13 cellular contexts compared by ENCODE assay signal in the genomic region with DNA sequence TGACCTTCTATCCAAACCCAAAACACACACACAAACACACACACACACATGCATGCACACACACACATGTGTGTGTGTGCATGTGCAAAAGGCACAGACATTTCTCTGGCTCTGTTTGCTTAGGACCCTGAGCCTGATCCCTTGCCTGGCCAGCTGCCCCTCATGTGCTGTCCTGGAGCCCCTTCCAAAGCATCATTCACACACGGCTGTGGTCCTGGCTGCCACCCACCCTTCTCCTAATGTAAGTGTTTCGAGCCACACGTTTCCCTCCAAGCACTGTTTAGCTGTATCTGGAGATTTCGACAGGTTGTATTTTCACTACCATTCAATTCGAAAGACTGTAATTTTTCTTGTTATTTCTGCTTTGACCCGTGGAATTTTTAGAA. TPM values are rescaled to one million over a fixed set of nuclear protein-coding genes. Genes with fewer than 3 reads are reported as not detected.
DNase-seq lines count a peak whose midpoint lies in the region; ATAC-seq and TF ChIP-seq lines count a peak whose summit lies in the region.
"Had no signal": no experiment of that assay in that cellular context is flagged by ENCODE, and none has a peak within 500 bp of the region (broad histone marks: within the 10 kb centered on the region; RNA-seq: fewer than 3 reads in every experiment).

No MANE protein-coding gene starts in this region.

- H3K27me3 ChIP-seq in BLaER1 treated with 17β-estradiol and CSF1 and Interleukin-3, amounts not matched to agents 10 nM and 100 nM = no peaks in the 10 kb centered on the region
- H3K27me3 ChIP-seq in RWPE2 (ENCODE audit: insufficient read depth, poor library complexity, severe bottlenecking) (no peaks in the 10 kb centered on the region), prostate gland (replicated peaks; ENCODE audit: insufficient read depth) (no peaks in the 10 kb centered on the region)
- H3K27me3 ChIP-seq: hepatocyte had no signal

- no peak for ATAC-seq in RWPE2 (ENCODE audit: low read depth)
- ATAC-seq: PC-3 had no signal

- no peak for TF ChIP-seq POLR2A in prostate gland (IDR thresholded peaks at IDR 0.05)

- intact Hi-C loops in head of caudate nucleus (cut with DNase I) (loop anchor here (1.0 kb wide), 1 partner anchor 45 kb away; a partner anchor contains a TSS), prostate gland (cut with DNase I) (no loop called here)

- no peaks in the 10 kb centered on the region for H4K20me1 ChIP-seq in BLaER1 treated with 17β-estradiol and CSF1 and Interleukin-3, amounts not matched to agents 10 nM and 100 nM

- no peaks in the 10 kb centered on the region for H3K36me3 ChIP-seq in BLaER1 treated with 17β-estradiol and CSF1 and Interleukin-3, amounts not matched to agents 10 nM and 100 nM
- H3K36me3 ChIP-seq in RWPE2 (ENCODE audit: low read depth) = no peaks in the 10 kb centered on the region
- H3K36me3 ChIP-seq in prostate gland = no peaks in the 10 kb centered on the region
- H3K36me3 ChIP-seq: SJSA1 had no signal

- TF ChIP-seq CTCF in RWPE2 (IDR thresholded peaks at IDR 0.05; ENCODE audit: poor library complexity, severe bottlenecking) (no peak), prostate gland (IDR thresholded peaks at IDR 0.05) (no peak)

- H3K4me2 ChIP-seq in BLaER1 treated with 17β-estradiol and CSF1 and Interleukin-3, amounts not matched to agents 10 nM and 100 nM = peak overlapping the region in 7 of 11 experiments; percentile 32 to 73 (median 62); a peak in 9 of 22 replicates
- H3K4me2 ChIP-seq: hepatocyte had no signal

- peak; percentile 35 for DNase-seq in RWPE2 (ENCODE audit: low spot score)
- peak in 22 of 42 donors; percentile 7 to 59 (median 20) for DNase-seq in head of caudate nucleus
- DNase-seq in prostate gland (ENCODE audit: low spot score) = peak; percentile 2
- DNase-seq in COR-L47 (lab: John Stamatoyannopoulos, UW) = no peak
- no peak for DNase-seq in NCI-H128 (lab: John Stamatoyannopoulos, UW; ENCODE audit: unreplicated experiment)
- no peak for DNase-seq in C1 segment of cervical spinal cord (lab: John Stamatoyannopoulos, UW)
- DNase-seq: activated gamma-delta T cell; Calu3; PC-3; stimulated activated CD4-positive, alpha-beta T cell treated with anti-CD3 and anti-CD28 coated beads, Interleukin-4, amount 100 ng/mL, for 24 hours had no signal

- H3K4me3 ChIP-seq in BLaER1 treated with 17β-estradiol and CSF1 and Interleukin-3, amounts not matched to agents 10 nM and 100 nM = no peak overlapping the region
- H3K4me3 ChIP-seq in RWPE2 (ENCODE audit: severe bottlenecking) (no peak overlapping the region), prostate gland (no peak overlapping the region)
- H3K4me3 ChIP-seq: hepatocyte, SJSA1 had no signal

- H3K9ac ChIP-seq in BLaER1 treated with 17β-estradiol and CSF1 and Interleukin-3, amounts not matched to agents 10 nM and 100 nM = no peak overlapping the region

- no peak overlapping the region for H3K27ac ChIP-seq in BLaER1 treated with 17β-estradiol and CSF1 and Interleukin-3, amounts not matched to agents 10 nM and 100 nM
- H3K27ac ChIP-seq in RWPE2 (ENCODE audit: poor library complexity, severe bottlenecking) = no peak overlapping the region
- H3K27ac ChIP-seq in prostate gland = no peak overlapping the region
- H3K27ac ChIP-seq: hepatocyte, SJSA1 had no signal

- peaks cover 0 to 12% (median 4%) of the 10 kb centered on the region in 11 experiments; a peak in 6 of 22 replicates for H3K9me3 ChIP-seq in BLaER1 treated with 17β-estradiol and CSF1 and Interleukin-3, amounts not matched to agents 10 nM and 100 nM (replicated peaks in 1 of 11)
- H3K9me3 ChIP-seq in RWPE2 (ENCODE audit: severe bottlenecking) (no peaks in the 10 kb centered on the region), prostate gland (no peaks in the 10 kb centered on the region)
- H3K9me3 ChIP-seq: SJSA1 had no signal

- H3K4me1 ChIP-seq in BLaER1 treated with 17β-estradiol and CSF1 and Interleukin-3, amounts not matched to agents 10 nM and 100 nM = peaks cover 14 to 27% (median 23%) of the 10 kb centered on the region in 10 experiments
- H3K4me1 ChIP-seq in RWPE2 (ENCODE audit: insufficient read depth, poor library complexity, severe bottlenecking) = no peaks in the 10 kb centered on the region
- H3K4me1 ChIP-seq in prostate gland (replicated peaks) = no peaks in the 10 kb centered on the region
- H3K4me1 ChIP-seq: SJSA1 had no signal

- 61% methylated on average over 6 of the region's 6 CpGs for WGBS in prostate gland

RNA-seq across cellular contexts. Expression of a gene that starts 45.8 kb away (rescaled TPM):
- 10 to 100 TPM; 16.6 to 56.5 TPM for total RNA-seq in prostate gland

Comparison
In these comparisons a context has a peak if more than half of its experiments do, and no peak if none do; other contexts are left out.
1. DNase-seq: peak in RWPE2 (single experiment), head of caudate nucleus (22 of 42) and prostate gland (single experiment); none in COR-L47 (single experiment), NCI-H128 (single experiment) and C1 segment of cervical spinal cord (0 of 14).